In the genomic region with DNA sequence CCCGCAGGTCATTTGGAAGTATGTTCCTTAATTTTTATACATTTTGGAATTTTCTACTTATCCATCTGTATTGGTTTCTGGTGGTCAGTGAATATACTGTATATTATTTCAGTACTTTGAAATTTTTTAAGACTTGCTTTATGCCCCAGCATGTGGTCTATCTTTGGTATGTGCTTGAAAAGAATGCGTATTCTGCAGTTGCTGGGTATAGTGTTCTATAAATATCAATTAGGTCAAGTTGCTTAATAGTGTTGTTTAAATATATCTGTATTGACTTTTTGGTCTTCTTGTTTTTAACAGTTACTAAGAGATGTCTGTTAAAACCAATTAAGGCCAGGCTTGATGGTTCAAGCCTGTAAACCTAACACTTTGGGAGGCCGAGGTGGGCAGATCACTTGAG, we compare ENCODE assay signal across 29 cellular contexts. TPM values are rescaled to one million over a fixed set of nuclear protein-coding genes. Genes with fewer than 3 reads are reported as not detected.
"Had no signal": no experiment of that assay in that cellular context is flagged by ENCODE, and none has a peak within 500 bp of the region (broad histone marks: within the 10 kb centered on the region; RNA-seq: fewer than 3 reads in every experiment).

No MANE protein-coding gene starts in this region.

- H3K9me3 ChIP-seq: ascending aorta, body of pancreas, breast epithelium, SJCRH30 had no signal

- H3K27me3 ChIP-seq: ascending aorta, body of pancreas, breast epithelium, SJCRH30 had no signal

- H3K36me3 ChIP-seq: ascending aorta, breast epithelium, SJCRH30 had no signal

- H3K4me1 ChIP-seq: ascending aorta, body of pancreas, breast epithelium had no signal

- H3K27ac ChIP-seq: ascending aorta, body of pancreas, breast epithelium, SJCRH30, SK-N-MC had no signal

- DNase-seq: activated CD4-positive, alpha-beta T cell treated with anti-CD3 and anti-CD28 coated beads for 36 hours; activated CD4-positive, alpha-beta T cell treated with anti-CD3 and anti-CD28 coated beads, Interleukin-2, amount 10 ng/mL, durations not matched to agents 7 days and 5 days; activated CD4-positive, alpha-beta T cell treated with anti-CD3 and anti-CD28 coated beads, Interleukin-2, amount 50 U/mL, for 48 hours; activated CD8-positive, alpha-beta T cell treated with anti-CD3 and anti-CD28 coated beads, Interleukin-2, amount 10 ng/mL, durations not matched to agents 7 days and 5 days; activated gamma-delta T cell; activated naive CD4-positive, alpha-beta T cell treated with Interleukin-2 at 50 U/mL for 16 hours; activated naive CD8-positive, alpha-beta T cell treated with anti-CD3 and anti-CD28 coated beads, Interleukin-2, amount 10 ng/mL, durations not matched to agents 7 days and 5 days; activated T-cell treated with anti-CD3 and anti-CD28 coated beads, Interleukin-2, amount 50 U/mL, for 24 hours; amygdala; body of pancreas; Karpas-422; KBM-7; NCI-H1105; NCI-H1417 treated with DMSO at 0.1 percent for 48 hours; NCI-H1930; NCI-H2171 treated with DMSO at 0.1 percent for 48 hours; NCI-H2227 treated with DMSO at 0.1 percent for 48 hours; NCI-H446; NCI-H510A treated with DMSO at 0.1 percent for 48 hours; NCI-H526 treated with DMSO at 0.1 percent for 48 hours; NCI-H82; NK-92 treated with Interleukin-12 subunit alpha and Interleukin-12 subunit beta, amount 100 ng/mL, for 24 hours; OCI-M1; SJCRH30 had no signal

- ATAC-seq: activated CD4-positive, alpha-beta T cell treated with anti-CD3 and anti-CD28 coated beads for 36 hours; activated CD4-positive, CD25-positive, alpha-beta regulatory T cell treated with anti-CD3 and anti-CD28 coated beads, Interleukin-2, amount 50 U/mL, for 24 hours; activated CD8-positive, alpha-beta T cell treated with anti-CD3 and anti-CD28 coated beads, Interleukin-2, amount 10 ng/mL, durations not matched to agents 7 days and 5 days; body of pancreas; WTC11 had no signal

- H3K4me3 ChIP-seq: ascending aorta, body of pancreas, breast epithelium, SJCRH30, SK-N-MC had no signal

RNA-seq across cellular contexts. Expression of gene SIX1, which starts 21.7 kb away (rescaled TPM):
- total RNA-seq: activated CD4-positive, alpha-beta T cell treated with anti-CD3 and anti-CD28 coated beads for 36 hours; activated CD4-positive, alpha-beta T cell treated with anti-CD3 and anti-CD28 coated beads, Interleukin-2, amount 10 ng/mL, durations not matched to agents 7 days and 5 days; activated CD8-positive, alpha-beta T cell treated with anti-CD3 and anti-CD28 coated beads, Interleukin-2, amount 10 ng/mL, durations not matched to agents 7 days and 5 days; activated naive CD8-positive, alpha-beta T cell treated with anti-CD3 and anti-CD28 coated beads, Interleukin-2, amount 10 ng/mL, durations not matched to agents 7 days and 5 days had no signal
